In genomic region chr17:29573558-29573870, GRCh38 we compare ENCODE assay signal across 12 cellular contexts. TPM values are rescaled to one million over a fixed set of nuclear protein-coding genes. Genes with fewer than 3 reads are reported as not detected.
A peak's percentile ranks its signal among the peaks of the same experiment; 100 is the strongest.
DNase-seq lines count a peak whose midpoint lies in the region; ATAC-seq, FAIRE-seq and TF ChIP-seq lines count a peak whose summit lies in the region.
"Had no signal": no experiment of that assay in that cellular context is flagged by ENCODE, and none has a peak within 500 bp of the region (broad histone marks: within the 10 kb centered on the region; RNA-seq: fewer than 3 reads in every experiment).

No MANE protein-coding gene starts in this region.

- H3K23me2 ChIP-seq in H1 (ENCODE audit: low read depth, low read length), result peaks cover 7% of the 10 kb centered on the region

- no peak for ATAC-seq in HG03135 (IDR thresholded peaks at IDR 0.05; ENCODE audit: unreplicated experiment)

- H3K18ac ChIP-seq in H1 (ENCODE audit: extremely low read depth, low read length), result no peak overlapping the region

- H3K27ac ChIP-seq in H1 (ENCODE audit: low read depth, low read length) (no peak overlapping the region), sigmoid colon (no peak overlapping the region)

- no peak overlapping the region for H3K56ac ChIP-seq in H1 (replicated peaks; ENCODE audit: insufficient read length, low read depth, low read length)

- no peaks in the 10 kb centered on the region for H3K9me3 ChIP-seq in H1 (ENCODE audit: insufficient read depth in 2 of 2, low read depth in 1 of 2, low read length in 1 of 2)
- H3K9me3 ChIP-seq in sigmoid colon, result no peaks in the 10 kb centered on the region
- H3K9me3 ChIP-seq: thoracic aorta had no signal

- TF ChIP-seq CTCF in H1 (IDR thresholded peaks at IDR 0.05; ENCODE audit: control extremely low read depth in 1 of 3, insufficient read depth in 1 of 3, low read depth in 1 of 3, low read length in 3 of 3) (no peak), sigmoid colon (IDR thresholded peaks at IDR 0.05) (no peak)

- FAIRE-seq in H1 (lab: Jason Lieb, UNC), result no peak

- TF ChIP-seq RAD21 in H1 (IDR thresholded peaks at IDR 0.05 in 1 of 2, conservative IDR thresholded peaks at IDR 0.05 in 1 of 2; ENCODE audit: low read depth in 2 of 2, low read length in 2 of 2), result no peak

- no peak overlapping the region for H2AFZ ChIP-seq in H1 (ENCODE audit: low read length)

- no peak overlapping the region for H3K23ac ChIP-seq in H1 (ENCODE audit: insufficient read length)

- TF ChIP-seq EP300 in H1 (IDR thresholded peaks at IDR 0.05; ENCODE audit: borderline replicate concordance in 1 of 2, low read depth in 2 of 2, low read length in 2 of 2) (no peak), sigmoid colon (IDR thresholded peaks at IDR 0.05) (no peak)

- no peaks in the 10 kb centered on the region for H3K79me2 ChIP-seq in H1 (ENCODE audit: control insufficient read depth in 1 of 2, insufficient read depth in 2 of 2, low read length in 2 of 2)

- no peak overlapping the region for H2BK12ac ChIP-seq in H1 (ENCODE audit: low read depth, low read length)

- H4K5ac ChIP-seq in H1 (ENCODE audit: insufficient read length, low read depth, low read length), result no peak overlapping the region

- H4K20me1 ChIP-seq in H1 (replicated peaks in 1 of 2; ENCODE audit: control insufficient read depth in 1 of 2, insufficient read depth in 2 of 2, low read length in 2 of 2), result peaks cover 1 to 3% of the 10 kb centered on the region in 2 experiments

- H3K4me1 ChIP-seq in H1 (replicated peaks in 1 of 4; ENCODE audit: control insufficient read depth in 3 of 4, insufficient read depth in 4 of 4, low read length in 3 of 4), result peaks cover 0 to 6% (median 6%) of the 10 kb centered on the region in 4 experiments; a peak in 5 of 7 replicates
- peaks cover 0 to 52% (median 42%) of the 10 kb centered on the region in 4 donors for H3K4me1 ChIP-seq in sigmoid colon

- 90% methylated on average over 6 of the region's 6 CpGs; no CpG with 5 or more reads in 1 of the 2 experiments for WGBS in H1 (ENCODE audit: extremely low coverage in 1 of 2, insufficient coverage in 1 of 2, insufficient read length in 1 of 2, insufficient replicate concordance in 2 of 2, low coverage in 1 of 2, low lambda C conversion rate in 2 of 2, missing lambda C conversion rate in 1 of 2), 2 experiments
- WGBS in sigmoid colon, 2 donors, result 89 to 91% methylated on average over 6 of the region's 6 CpGs

- H3K9ac ChIP-seq in H1 (replicated peaks in 1 of 4; ENCODE audit: extremely low read depth in 1 of 4, low read depth in 3 of 4, low read length in 3 of 4), result no peak overlapping the region

- CTCF ChIA-PET in H1 (lab: Charles Lee; ENCODE audit: partially characterized antibody), result interaction anchor here (0.6 to 15.3 kb wide), 21 partner anchors 9 to 977 kb away, joined by 3 to 167 read pairs (median 4); partner anchors contain the start of genes ANKRD13B and CORO6

- intact Hi-C loops in sigmoid colon (cut with DNase I), result no loop called here

- no peak overlapping the region for H2BK15ac ChIP-seq in H1 (ENCODE audit: low read length)

- H2AK5ac ChIP-seq in H1 (ENCODE audit: low read depth, low read length), result no peak overlapping the region

- no peak overlapping the region for H2BK20ac ChIP-seq in H1 (ENCODE audit: low read length)

- H3K27me3 ChIP-seq in H1 (replicated peaks in 1 of 4; ENCODE audit: control insufficient read depth in 3 of 4, extremely low read depth in 1 of 4, insufficient read depth in 3 of 4, low read length in 3 of 4) (peaks cover 0 to 11% (median 5%) of the 10 kb centered on the region in 4 experiments; a peak in 4 of 7 replicates), sigmoid colon (no peaks in the 10 kb centered on the region)

- H3K36me3 ChIP-seq in H1 (ENCODE audit: control insufficient read depth in 2 of 4, insufficient read depth in 4 of 4, low read length in 3 of 4) (peaks cover 9 to 27% (median 14%) of the 10 kb centered on the region in 4 experiments; a peak in 6 of 8 replicates), sigmoid colon (peaks cover 21 to 51% (median 28%) of the 10 kb centered on the region in 4 donors)

- DNase-seq in activated CD4-positive, alpha-beta T cell treated with anti-CD3 and anti-CD28 coated beads for 48 hours, result peak; percentile 2
- no peak for DNase-seq in activated CD4-positive, alpha-beta T cell treated with anti-CD3 and anti-CD28 coated beads for 4 hours
- DNase-seq in H1 (ENCODE audit: low read depth in 1 of 2, low spot score in 2 of 2) (no peak), sigmoid colon (peak; percentile 64), NCI-H2081 treated with DMSO at 0.1 percent for 48 hours (lab: John Stamatoyannopoulos, UW) (no peak)
- DNase-seq: GDM1, Kasumi-1, kidney glomerular epithelial cell, NCI-H1694, NCI-H774 had no signal

- no peak overlapping the region for H3K4me2 ChIP-seq in H1 (ENCODE audit: insufficient read depth in 1 of 2, low read depth in 2 of 2, low read length in 2 of 2)

- H2BK5ac ChIP-seq in H1 (ENCODE audit: low read depth, low read length), result no peak overlapping the region

- TF ChIP-seq POLR2A in H1 (IDR thresholded peaks at IDR 0.05; ENCODE audit: control extremely low read depth in 1 of 2, low read depth in 2 of 2, low read length in 2 of 2) (no peak), sigmoid colon (IDR thresholded peaks at IDR 0.05) (no peak)

- H3K14ac ChIP-seq in H1 (ENCODE audit: insufficient read length), result no peak overlapping the region

- no peak overlapping the region for H3K4me3 ChIP-seq in H1 (ENCODE audit: extremely low read depth in 1 of 4, insufficient read depth in 2 of 4, low read depth in 3 of 4, low read length in 4 of 4)
- no peak overlapping the region for H3K4me3 ChIP-seq in sigmoid colon

- no peak overlapping the region for H2BK120ac ChIP-seq in H1 (replicated peaks; ENCODE audit: low read depth, low read length)

- POLR2A ChIA-PET in H1 (lab: Charles Lee; ENCODE audit: partially characterized antibody), result interaction anchor here (1.1 to 1.5 kb wide), 9 partner anchors 8 to 279 kb away, joined by 3 to 9 read pairs (median 3); partner anchors contain the start of genes ANKRD13B and NUFIP2

- H4K8ac ChIP-seq in H1 (ENCODE audit: extremely low read depth, insufficient read depth, low read length), result peak overlapping the region; percentile 78

- H3K79me1 ChIP-seq in H1 (ENCODE audit: low read depth, low read length), result no peaks in the 10 kb centered on the region

- H4K91ac ChIP-seq in H1 (replicated peaks; ENCODE audit: insufficient read length, low read length), result no peak overlapping the region

- H3K4ac ChIP-seq in H1 (replicated peaks; ENCODE audit: insufficient read length, low read depth, low read length), result no peak overlapping the region

RNA-seq across cellular contexts. Expression of gene TP53I13, which starts 5.0 kb away (rescaled TPM):
- total RNA-seq in H1 (2021; fragmentation: NEBNext Ultra II Directional; extraction: Animal tissue kit (Norgen Biotek cat#: 25700)), result 21.1 and 22.4 TPM in 2 replicates
- polyA plus RNA-seq in H1 (2011; rRNA removed) (35.7 and 42.6 TPM in 2 replicates), sigmoid colon (10 to 100 TPM; 14.4 to 79.0 (median 20.3) TPM)
- 33.3 TPM for polyA plus RNA-seq in H1 (2011; cell fraction: cytosol; rRNA removed)
- polyA plus RNA-seq in H1 (2011; cell fraction: nucleus; rRNA removed), result 97.5 TPM
- polyA plus RNA-seq in H1 (2012, experiment 1 of 2), result 13.5 to 25.6 TPM (median 22.3 TPM) in 4 replicates
- 20.0 TPM for polyA plus RNA-seq in H1 (2012, experiment 2 of 2)
- 26.9 TPM for polyA plus RNA-seq in H1 (2013, experiment 1 of 2)
- 24.1 TPM for polyA plus RNA-seq in H1 (2013, experiment 2 of 2)
- polyA minus RNA-seq in H1 (2011; rRNA and poly(A)+ RNA removed), result 6.4 and 7.7 TPM in 2 replicates
- 15.0 TPM for polyA minus RNA-seq in H1 (2011; cell fraction: cytosol; rRNA and poly(A)+ RNA removed)
- polyA minus RNA-seq in H1 (2011; cell fraction: nucleus; rRNA and poly(A)+ RNA removed), result 31.3 TPM
- 10 to 100 TPM; 28.8 to 41.8 (median 35.4) TPM for total RNA-seq in sigmoid colon

RNA-seq across cellular contexts. Expression of gene ABHD15, which starts 6.7 kb away (rescaled TPM):
- 1.6 and 1.7 TPM in 2 replicates for total RNA-seq in H1 (2021; fragmentation: NEBNext Ultra II Directional; extraction: Animal tissue kit (Norgen Biotek cat#: 25700))
- polyA plus RNA-seq in H1 (2011; rRNA removed), result 0.88 and 1.2 TPM in 2 replicates
- 1.2 TPM for polyA plus RNA-seq in H1 (2011; cell fraction: cytosol; rRNA removed)
- 1.6 TPM for polyA plus RNA-seq in H1 (2011; cell fraction: nucleus; rRNA removed)
- 1.3 to 1.6 TPM (median 1.5 TPM) in 4 replicates for polyA plus RNA-seq in H1 (2012, experiment 1 of 2)
- 1.9 TPM for polyA plus RNA-seq in H1 (2012, experiment 2 of 2)
- polyA plus RNA-seq in H1 (2013, experiment 1 of 2), result 1.3 TPM
- polyA plus RNA-seq in H1 (2013, experiment 2 of 2), result 1.3 TPM
- 1.8 and 2.1 TPM in 2 replicates for polyA minus RNA-seq in H1 (2011; rRNA and poly(A)+ RNA removed)
- 1.4 TPM for polyA minus RNA-seq in H1 (2011; cell fraction: cytosol; rRNA and poly(A)+ RNA removed)
- 3.0 TPM for polyA minus RNA-seq in H1 (2011; cell fraction: nucleus; rRNA and poly(A)+ RNA removed)
- total RNA-seq in sigmoid colon, result 10 to 100 TPM in 1 of 4 donors, 1 to 10 TPM in 3; 4.1 to 10.8 (median 6.7) TPM
- polyA plus RNA-seq in sigmoid colon, result 10 to 100 TPM in 1 of 3 donors, 1 to 10 TPM in 2; 4.9 to 10.3 (median 5.4) TPM

RNA-seq across cellular contexts. Expression of gene GIT1, which starts 15.9 kb away (rescaled TPM):
- total RNA-seq in H1 (2021; fragmentation: NEBNext Ultra II Directional; extraction: Animal tissue kit (Norgen Biotek cat#: 25700)), result 60.6 and 62.4 TPM in 2 replicates
- polyA plus RNA-seq in H1 (2011; rRNA removed) (63.0 and 80.7 TPM in 2 replicates), sigmoid colon (10 to 100 TPM; 16.9 to 28.5 (median 18.0) TPM)
- 43.3 TPM for polyA plus RNA-seq in H1 (2011; cell fraction: cytosol; rRNA removed)
- polyA plus RNA-seq in H1 (2011; cell fraction: nucleus; rRNA removed), result 93.3 TPM
- 36.7 to 55.7 TPM (median 48.9 TPM) in 4 replicates for polyA plus RNA-seq in H1 (2012, experiment 1 of 2)
- 54.3 TPM for polyA plus RNA-seq in H1 (2012, experiment 2 of 2)
- polyA plus RNA-seq in H1 (2013, experiment 1 of 2), result 45.0 TPM
- 45.5 TPM for polyA plus RNA-seq in H1 (2013, experiment 2 of 2)
- polyA minus RNA-seq in H1 (2011; rRNA and poly(A)+ RNA removed), result 45.9 and 62.5 TPM in 2 replicates
- 42.9 TPM for polyA minus RNA-seq in H1 (2011; cell fraction: cytosol; rRNA and poly(A)+ RNA removed)
- 55.6 TPM for polyA minus RNA-seq in H1 (2011; cell fraction: nucleus; rRNA and poly(A)+ RNA removed)
- 10 to 100 TPM; 13.6 to 31.3 (median 16.8) TPM for total RNA-seq in sigmoid colon

RNA-seq across cellular contexts. Expression of gene ANKRD13B, which starts 19.4 kb away (rescaled TPM):
- total RNA-seq in H1 (2021; fragmentation: NEBNext Ultra II Directional; extraction: Animal tissue kit (Norgen Biotek cat#: 25700)), result 41.0 and 48.5 TPM in 2 replicates
- polyA plus RNA-seq in H1 (2011; rRNA removed) (16.4 and 30.3 TPM in 2 replicates), sigmoid colon (1 to 10 TPM; 1.6 to 5.2 (median 3.0) TPM)
- 17.6 TPM for polyA plus RNA-seq in H1 (2011; cell fraction: cytosol; rRNA removed)
- polyA plus RNA-seq in H1 (2011; cell fraction: nucleus; rRNA removed), result 167 TPM
- 25.6 to 40.3 TPM (median 33.5 TPM) in 4 replicates for polyA plus RNA-seq in H1 (2012, experiment 1 of 2)
- polyA plus RNA-seq in H1 (2012, experiment 2 of 2), result 22.3 TPM
- 21.9 TPM for polyA plus RNA-seq in H1 (2013, experiment 1 of 2)
- 20.2 TPM for polyA plus RNA-seq in H1 (2013, experiment 2 of 2)
- polyA minus RNA-seq in H1 (2011; rRNA and poly(A)+ RNA removed), result 7.7 and 13.1 TPM in 2 replicates
- 22.4 TPM for polyA minus RNA-seq in H1 (2011; cell fraction: cytosol; rRNA and poly(A)+ RNA removed)
- 33.4 TPM for polyA minus RNA-seq in H1 (2011; cell fraction: nucleus; rRNA and poly(A)+ RNA removed)
- 10 to 100 TPM in 1 of 4 donors, 1 to 10 TPM in 3; 5.4 to 17.2 (median 6.2) TPM for total RNA-seq in sigmoid colon

RNA-seq across cellular contexts. Expression of gene CORO6, which starts 49.2 kb away (rescaled TPM):
- total RNA-seq in H1 (2021; fragmentation: NEBNext Ultra II Directional; extraction: Animal tissue kit (Norgen Biotek cat#: 25700)), result 2.1 and 2.5 TPM in 2 replicates
- polyA plus RNA-seq in H1 (2011; rRNA removed) (8.6 and 13.3 TPM in 2 replicates), sigmoid colon (1 to 10 TPM in 2 of 3 donors, under 1 TPM in 1; 0.23 to 4.9 (median 3.0) TPM)
- 10.9 TPM for polyA plus RNA-seq in H1 (2011; cell fraction: cytosol; rRNA removed)
- polyA plus RNA-seq in H1 (2011; cell fraction: nucleus; rRNA removed), result 106 TPM
- polyA plus RNA-seq in H1 (2012, experiment 1 of 2), result 3.1 to 6.2 TPM (median 5.5 TPM) in 4 replicates
- polyA plus RNA-seq in H1 (2012, experiment 2 of 2), result 3.1 TPM
- polyA plus RNA-seq in H1 (2013, experiment 1 of 2), result 3.6 TPM
- polyA plus RNA-seq in H1 (2013, experiment 2 of 2), result 3.3 TPM
- 7.3 and 10.4 TPM in 2 replicates for polyA minus RNA-seq in H1 (2011; rRNA and poly(A)+ RNA removed)
- 3.2 TPM for polyA minus RNA-seq in H1 (2011; cell fraction: cytosol; rRNA and poly(A)+ RNA removed)
- 10.5 TPM for polyA minus RNA-seq in H1 (2011; cell fraction: nucleus; rRNA and poly(A)+ RNA removed)
- total RNA-seq in sigmoid colon, result 10 to 100 TPM; 23.9 to 94.4 (median 35.1) TPM

Comparison
In these comparisons a context has a peak if more than half of its experiments do, and no peak if none do; other contexts are left out.
1. DNase-seq: peak in activated CD4-positive, alpha-beta T cell treated with anti-CD3 and anti-CD28 coated beads for 48 hours (single experiment) and sigmoid colon (single experiment); none in activated CD4-positive, alpha-beta T cell treated with anti-CD3 and anti-CD28 coated beads for 4 hours (0 of 2), H1 (0 of 2) and NCI-H2081 treated with DMSO at 0.1 percent for 48 hours (single experiment).